In the genomic region with DNA sequence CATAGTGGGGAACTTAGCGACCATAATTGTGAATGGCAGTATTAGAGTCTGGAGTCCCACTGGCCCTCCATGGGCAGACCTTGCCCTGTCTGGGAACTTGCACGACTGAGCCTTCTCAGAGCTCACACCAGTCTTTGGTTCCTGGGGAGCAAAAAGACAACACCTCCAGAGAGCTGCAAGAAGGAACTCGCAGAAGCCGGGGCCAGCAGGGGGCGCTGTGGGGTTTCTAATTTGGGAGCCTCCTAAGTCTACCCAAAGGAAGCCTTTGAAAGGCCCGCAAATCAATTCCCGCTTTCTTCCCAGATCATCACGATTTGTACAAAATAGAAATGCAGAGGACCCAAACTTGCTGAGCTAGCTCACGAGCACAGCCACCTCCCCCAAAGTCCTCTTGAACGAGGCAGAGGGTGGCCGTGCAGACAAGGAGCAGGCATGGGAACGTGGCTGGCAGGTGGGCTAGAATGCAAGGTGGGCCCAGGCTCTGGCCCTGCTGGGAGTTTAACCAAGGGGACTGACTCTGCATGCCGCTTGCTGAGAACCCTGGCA, we compare ENCODE assay signal across 8 cellular contexts. TPM values are rescaled to one million over a fixed set of nuclear protein-coding genes. Genes with fewer than 3 reads are reported as not detected.
DNase-seq lines count a peak whose midpoint lies in the region; TF ChIP-seq lines count a peak whose summit lies in the region.

No MANE protein-coding gene starts in this region.

- TF ChIP-seq CTCF in ovary (IDR thresholded peaks at IDR 0.05) (no peak), tibial nerve (IDR thresholded peaks at IDR 0.05) (peak; percentile 43 to 58 (median 47))

- H3K4me1 ChIP-seq in ovary (ENCODE audit: insufficient read depth): no peaks in the 10 kb centered on the region
- no peaks in the 10 kb centered on the region for H3K4me1 ChIP-seq in tibial nerve

- no peak for TF ChIP-seq EP300 in ovary (IDR thresholded peaks at IDR 0.05)
- TF ChIP-seq EP300 in tibial nerve (IDR thresholded peaks at IDR 0.05): no peak

- H3K9me3 ChIP-seq in ovary (no peaks in the 10 kb centered on the region), tibial nerve (no peaks in the 10 kb centered on the region)

- H3K36me3 ChIP-seq in ovary (no peaks in the 10 kb centered on the region), tibial nerve (no peaks in the 10 kb centered on the region)

- TF ChIP-seq POLR2A in ovary (IDR thresholded peaks at IDR 0.05) (no peak), tibial nerve (IDR thresholded peaks at IDR 0.05) (no peak)

- H3K4me3 ChIP-seq in ovary (no peak overlapping the region), tibial nerve (no peak overlapping the region)

- H3K27ac ChIP-seq in ovary: no peak overlapping the region
- H3K27ac ChIP-seq in tibial nerve: no peak overlapping the region

- 7 to 9% (median 9%) methylated on average over 13 of the region's 13 CpGs for WGBS in ovary, 3 donors
- 4 to 10% methylated on average over 13 of the region's 13 CpGs for WGBS in tibial nerve, 2 donors

- DNase-seq in DMS53 (lab: John Stamatoyannopoulos, UW) (peak; percentile 89), Kasumi-1 (lab: John Stamatoyannopoulos, UW) (peak; percentile 45 to 64), RKO (ENCODE audit: low spot score) (peak; percentile 63), glomerular visceral epithelial cell (ENCODE audit: extremely low spot score) (peak; percentile 51), ovary (peak; percentile 14 to 67 (median 38)), tibial nerve (ENCODE audit: low spot score in 2 of 2) (peak; percentile 70 to 87), cortex of kidney (lab: John Stamatoyannopoulos, UW) (no peak)
- peak; percentile 34 for DNase-seq in activated effector memory CD4-positive, alpha-beta T cell treated with Interleukin-2 at 50 U/mL for 16 hours

- H3K27me3 ChIP-seq in ovary: no peaks in the 10 kb centered on the region
- peaks cover 0 to 8% of the 10 kb centered on the region in 2 donors for H3K27me3 ChIP-seq in tibial nerve

- intact Hi-C loops in ovary (cut with DNase I): no loop called here

RNA-seq across cellular contexts. Expression of a gene that starts 46.3 kb away (rescaled TPM):
- total RNA-seq in ovary: 100 to 1,000 TPM in 6 of 7 donors, 10 to 100 TPM in 1; 86.8 to 287 (median 175) TPM
- polyA plus RNA-seq in ovary: 10 to 100 TPM; 47.8 to 61.6 TPM
- 100 to 1,000 TPM in 2 of 4 donors, 10 to 100 TPM in 2; 56.1 to 154 (median 84.6) TPM for total RNA-seq in tibial nerve

Comparison
In these comparisons a context has a peak if more than half of its experiments do, and no peak if none do; other contexts are left out.
1. CTCF ChIP-seq: peak in tibial nerve (5 of 5); none in ovary (0 of 3).